In genomic region chr2:170222842-170223241, GRCh38 we compare ENCODE assay signal across 13 cellular contexts. TPM values are rescaled to one million over a fixed set of nuclear protein-coding genes. Genes with fewer than 3 reads are reported as not detected.
"Had no signal": no experiment of that assay in that cellular context is flagged by ENCODE, and none has a peak within 500 bp of the region (broad histone marks: within the 10 kb centered on the region; RNA-seq: fewer than 3 reads in every experiment).

No MANE protein-coding gene starts in this region.

- H3K9me3 ChIP-seq: lower lobe of right lung, right atrium auricular region, tibial artery, vagina had no signal

- H3K4me1 ChIP-seq: tibial artery, vagina had no signal

- ATAC-seq: activated CD4-positive, CD25-positive, alpha-beta regulatory T cell treated with anti-CD3 and anti-CD28 coated beads, Interleukin-2, amount 50 U/mL, for 24 hours; effector memory CD8-positive, alpha-beta T cell; lower lobe of right lung had no signal

- H3K27ac ChIP-seq: lower lobe of right lung, right atrium auricular region, skin epidermis, tibial artery, vagina had no signal

- H3K4me3 Mint-ChIP-seq: central memory CD8-positive, alpha-beta T cell; effector memory CD8-positive, alpha-beta T cell; naive B cell had no signal

- H3K9me3 Mint-ChIP-seq: central memory CD8-positive, alpha-beta T cell; effector memory CD8-positive, alpha-beta T cell; naive B cell had no signal

- H3K27me3 Mint-ChIP-seq: central memory CD8-positive, alpha-beta T cell had no signal

- H3K27ac Mint-ChIP-seq: effector memory CD8-positive, alpha-beta T cell; naive B cell had no signal

- H3K4me1 Mint-ChIP-seq: naive B cell had no signal

- H3K36me3 Mint-ChIP-seq: naive B cell had no signal

- DNase-seq: activated CD4-positive, alpha-beta T cell treated with anti-CD3 and anti-CD28 coated beads, Interleukin-2, amount 50 U/mL, for 48 hours; activated naive CD4-positive, alpha-beta T cell; effector memory CD8-positive, alpha-beta T cell; hippocampal formation; lower lobe of right lung; naive B cell; posterior cingulate gyrus; tibial artery had no signal

- H3K27me3 ChIP-seq: right atrium auricular region, tibial artery, vagina had no signal

RNA-seq across cellular contexts. Expression of gene MYO3B, which starts 44.9 kb away (rescaled TPM):
- total RNA-seq: lower lobe of right lung, right atrium auricular region had no signal
